In the genomic region with DNA sequence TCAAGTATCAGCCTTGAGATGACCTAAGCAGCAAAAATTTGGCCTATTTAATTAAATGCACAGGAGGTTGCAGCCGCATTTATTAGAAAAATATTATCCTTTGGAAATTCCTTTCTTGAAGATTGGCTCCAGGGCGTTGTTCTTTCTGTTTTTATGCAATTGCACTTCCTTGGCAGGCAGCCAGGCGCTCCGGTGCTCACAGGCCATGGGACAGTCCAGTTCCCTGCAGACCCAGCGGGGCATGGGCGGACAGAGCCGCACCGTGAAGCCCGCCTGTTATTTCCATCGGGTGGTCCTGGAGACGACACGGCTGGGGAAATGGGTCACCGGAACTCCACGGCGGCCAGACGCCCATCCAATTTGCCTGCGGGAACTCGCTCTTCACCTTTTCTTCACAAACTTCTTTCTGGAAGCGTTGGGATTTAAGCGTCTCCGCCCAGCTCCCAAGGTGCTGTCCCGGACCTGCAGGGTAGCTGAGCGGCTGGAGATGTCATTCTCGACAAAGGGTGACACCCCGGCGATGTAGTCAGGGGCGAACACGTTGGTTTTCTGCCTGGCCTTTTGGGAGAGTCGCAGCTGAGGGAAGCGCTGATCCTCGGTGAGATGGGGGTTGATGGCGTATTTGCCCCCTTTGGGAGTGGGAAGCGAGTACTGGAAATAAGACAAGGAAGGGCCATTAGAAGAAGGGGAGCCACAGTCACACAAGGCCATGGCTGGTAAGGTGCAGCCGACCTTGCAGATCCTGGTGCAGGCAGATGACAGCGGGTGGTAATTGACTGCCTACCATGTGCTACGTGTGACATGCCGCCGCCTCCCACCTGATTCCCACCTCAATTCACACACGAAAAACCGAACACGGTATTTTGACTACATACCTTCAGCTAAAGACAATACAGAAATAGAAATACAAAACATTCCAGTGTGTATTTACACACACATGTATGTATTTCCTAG, we compare ENCODE assay signal across 11 cellular contexts. TPM values are rescaled to one million over a fixed set of nuclear protein-coding genes. Genes with fewer than 3 reads are reported as not detected.
DNase-seq lines count a peak whose midpoint lies in the region; ATAC-seq and TF ChIP-seq lines count a peak whose summit lies in the region.
"Had no signal": no experiment of that assay in that cellular context is flagged by ENCODE, and none has a peak within 500 bp of the region (broad histone marks: within the 10 kb centered on the region; RNA-seq: fewer than 3 reads in every experiment).

No MANE protein-coding gene starts in this region.

- TF ChIP-seq CTCF in AG04450 (IDR thresholded peaks at IDR 0.05; ENCODE audit: low read depth, low read length) (no peak), mucosa of descending colon (IDR thresholded peaks at IDR 0.05) (no peak)

- DNase-seq in AG04450 (ENCODE audit: low read depth, low spot score), result no peak
- peak; percentile 51 for DNase-seq in RPMI7951 (ENCODE audit: low read depth)
- DNase-seq in fibroblast of peridontal ligament (ENCODE audit: extremely low read depth), result peak; percentile 15
- peak; percentile 90 to 98 (median 93) for DNase-seq in mucosa of descending colon
- DNase-seq in SJCRH30, result no peak
- DNase-seq in NCI-H2107 (lab: John Stamatoyannopoulos, UW), result no peak
- DNase-seq in NCI-H446 treated with DMSO at 0.1 percent for 48 hours (lab: John Stamatoyannopoulos, UW), result no peak
- DNase-seq: CD4-positive, CD25-positive, alpha-beta regulatory T cell; MG63; RPMI8226 had no signal

- peak overlapping the region; percentile 52 for H3K27ac ChIP-seq in AG04450 (ENCODE audit: low read depth, low read length)
- H3K27ac ChIP-seq in SJCRH30, result no peak overlapping the region

- H3K4me3 ChIP-seq in AG04450 (ENCODE audit: low read depth, low read length) (no peak overlapping the region), mucosa of descending colon (no peak overlapping the region), SJCRH30 (no peak overlapping the region)
- H3K4me3 ChIP-seq: MG63 had no signal

- intact Hi-C loops in mucosa of descending colon (cut with DNase I, micrococcal nuclease), result no loop called here

- ATAC-seq in mucosa of descending colon, result peak; percentile 91
- no peak for ATAC-seq in GM21515 (IDR thresholded peaks at IDR 0.05; ENCODE audit: unreplicated experiment)

- POLR2A ChIA-PET in AG04450 (lab: Yijun Ruan, JAX), result interaction anchor here (1.2 to 1.5 kb wide), 2 partner anchors 12 to 16 kb away, joined by 3 to 7 read pairs; a partner anchor contains a TSS

- CTCF ChIA-PET in AG04450 (lab: Charles Lee), result interaction anchor here (0.7 to 1.8 kb wide), 3 partner anchors 7 to 346 kb away, joined by 3 to 24 read pairs (median 15); a partner anchor contains a TSS

- H3K27me3 ChIP-seq in AG04450 (ENCODE audit: control insufficient read depth, insufficient read depth, low read length) (no peaks in the 10 kb centered on the region), SJCRH30 (no peaks in the 10 kb centered on the region)
- H3K27me3 ChIP-seq: MG63 had no signal

- H3K36me3 ChIP-seq in mucosa of descending colon (ENCODE audit: low read depth), result no peaks in the 10 kb centered on the region
- H3K36me3 ChIP-seq in SJCRH30, result peaks cover 38% of the 10 kb centered on the region

- H3K9me3 ChIP-seq in AG04450 (ENCODE audit: control insufficient read depth, insufficient read depth, low read length), result no peaks in the 10 kb centered on the region; the same call in 1 of the 2 replicates
- H3K9me3 ChIP-seq in mucosa of descending colon, result no peaks in the 10 kb centered on the region
- no peaks in the 10 kb centered on the region for H3K9me3 ChIP-seq in SJCRH30 (replicated peaks)
- H3K9me3 ChIP-seq: MG63 had no signal

- peaks cover 7% of the 10 kb centered on the region for H3K4me1 ChIP-seq in mucosa of descending colon (ENCODE audit: low read depth)
- no peaks in the 10 kb centered on the region for H3K4me1 ChIP-seq in SJCRH30

RNA-seq across cellular contexts. Expression of a gene that starts 12.5 kb away (rescaled TPM):
- 58.7 TPM in 2 replicates for polyA plus RNA-seq in AG04450 (2011; rRNA removed)
- 63.9 and 83.2 TPM in 2 replicates for polyA minus RNA-seq in AG04450 (2011; rRNA and poly(A)+ RNA removed)
- total RNA-seq in RPMI7951 (2014; rRNA removed; shearing (Covaris generic)), result 20.6 and 26.8 TPM in 2 replicates
- total RNA-seq in mucosa of descending colon, result 10 to 100 TPM; 36.1 to 38.9 (median 36.4) TPM
- total RNA-seq in SJCRH30 (2014; rRNA removed; shearing (Covaris generic)), result 23.3 and 27.4 TPM in 2 replicates

RNA-seq across cellular contexts. Expression of a gene that starts 15.9 kb away (rescaled TPM):
- 557 and 580 TPM in 2 replicates for polyA plus RNA-seq in AG04450 (2011; rRNA removed)
- polyA minus RNA-seq in AG04450 (2011; rRNA and poly(A)+ RNA removed), result 211 and 216 TPM in 2 replicates
- 2,459 and 2,684 TPM in 2 replicates for total RNA-seq in RPMI7951 (2014; rRNA removed; shearing (Covaris generic))
- total RNA-seq in mucosa of descending colon, result 100 to 1,000 TPM in 1 of 3 donors, 10 to 100 TPM in 2; 41.2 to 133 (median 87.4) TPM
- 13.0 and 14.6 TPM in 2 replicates for total RNA-seq in SJCRH30 (2014; rRNA removed; shearing (Covaris generic))

RNA-seq across cellular contexts. Expression of a gene that starts 19.9 kb away (rescaled TPM):
- polyA plus RNA-seq in AG04450 (2011; rRNA removed), result 13.1 and 13.4 TPM in 2 replicates
- 15.5 and 28.4 TPM in 2 replicates for polyA minus RNA-seq in AG04450 (2011; rRNA and poly(A)+ RNA removed)
- total RNA-seq in RPMI7951 (2014; rRNA removed; shearing (Covaris generic)), result 15.3 and 21.5 TPM in 2 replicates
- 100 to 1,000 TPM in 1 of 3 donors, 10 to 100 TPM in 2; 70.2 to 110 (median 94.2) TPM for total RNA-seq in mucosa of descending colon
- 10.5 and 12.0 TPM in 2 replicates for total RNA-seq in SJCRH30 (2014; rRNA removed; shearing (Covaris generic))

Comparison
In these comparisons a context has a peak if more than half of its experiments do, and no peak if none do; other contexts are left out.
1. DNase-seq: peak in RPMI7951 (single experiment), fibroblast of peridontal ligament (single experiment) and mucosa of descending colon (3 of 3); none in AG04450 (single experiment), SJCRH30 (0 of 2), NCI-H2107 (single experiment) and NCI-H446 treated with DMSO at 0.1 percent for 48 hours (single experiment).
2. RNA of a gene that starts 15.9 kb away (total RNA-seq): 2,459 to 2,684 TPM in RPMI7951; 41.2 to 133 TPM in mucosa of descending colon and 13.0 to 14.6 TPM in SJCRH30; every median in the first group is over 10 times any median in the second.